22 cellular contexts compared by ENCODE assay signal in genomic region chr3:133863865-133864264, GRCh38.
"Had no signal": no experiment of that assay in that cellular context is flagged by ENCODE, and none has a peak within 500 bp of the region (broad histone marks: within the 10 kb centered on the region; RNA-seq: fewer than 3 reads in every experiment).

No MANE protein-coding gene starts in this region.

- H3K4me1 ChIP-seq: colonic mucosa, esophagus squamous epithelium, lower lobe of right lung, psoas muscle, spleen, tibial nerve had no signal

- H2AFZ ChIP-seq: parathyroid adenoma had no signal

- H3K9me3 ChIP-seq: colonic mucosa, esophagus squamous epithelium, gastroesophageal sphincter, left ventricle myocardium inferior, lower lobe of right lung, psoas muscle, spleen, testis, tibial nerve had no signal

- H3K4me3 ChIP-seq: colonic mucosa, esophagus squamous epithelium, gastroesophageal sphincter, left ventricle myocardium inferior, lower lobe of right lung, psoas muscle, spleen, testis, tibial nerve had no signal

- H3K27ac ChIP-seq: colonic mucosa, esophagus squamous epithelium, gastroesophageal sphincter, left ventricle myocardium inferior, lower lobe of right lung, parathyroid adenoma, psoas muscle, spleen, testis, tibial nerve had no signal

- DNase-seq: colonic mucosa; dermis blood vessel endothelial cell; esophagus squamous epithelium; foreskin fibroblast; glutamatergic neuron; islet precursor cell; left ventricle myocardium inferior; lower lobe of right lung; mesenchymal stem cell; naive B cell; psoas muscle; retina; spleen; stimulated activated CD4-positive, alpha-beta T cell treated with anti-CD3 and anti-CD28 coated beads, Interleukin-2, amount 100 ng/mL, for 24 hours; stimulated activated CD4-positive, alpha-beta T cell treated with anti-CD3 and anti-CD28 coated beads, Interleukin-4, amount 100 ng/mL, for 4 hours; stimulated activated naive B cell treated with anti-CD40 and anti-IgM and Interleukin-4, amounts not matched to agents 10 μg/mL and 1 μg/mL and 100 μg/mL, for 72 hours; stimulated activated naive CD8-positive, alpha-beta T cell treated with anti-CD3 and anti-CD28 coated beads, Interleukin-15, amount 100 ng/mL, for 72 hours; testis had no signal

- ATAC-seq: gastroesophageal sphincter; lower lobe of right lung; psoas muscle; sciatic nerve; stimulated activated naive B cell treated with anti-CD40 and anti-IgM and Interleukin-4, amounts not matched to agents 10 μg/mL and 1 μg/mL and 100 μg/mL, for 72 hours; stimulated activated naive CD8-positive, alpha-beta T cell treated with anti-CD3 and anti-CD28 coated beads, Interleukin-15, amount 100 ng/mL, for 72 hours had no signal

- H3K36me3 ChIP-seq: colonic mucosa, esophagus squamous epithelium, left ventricle myocardium inferior, lower lobe of right lung, spleen, tibial nerve had no signal

- H3K9ac ChIP-seq: parathyroid adenoma had no signal

- H3K27me3 ChIP-seq: colonic mucosa, esophagus squamous epithelium, gastroesophageal sphincter, spleen, testis, tibial nerve had no signal
